Comparison of ENCODE assay signal across 15 cellular contexts in the genomic region with DNA sequence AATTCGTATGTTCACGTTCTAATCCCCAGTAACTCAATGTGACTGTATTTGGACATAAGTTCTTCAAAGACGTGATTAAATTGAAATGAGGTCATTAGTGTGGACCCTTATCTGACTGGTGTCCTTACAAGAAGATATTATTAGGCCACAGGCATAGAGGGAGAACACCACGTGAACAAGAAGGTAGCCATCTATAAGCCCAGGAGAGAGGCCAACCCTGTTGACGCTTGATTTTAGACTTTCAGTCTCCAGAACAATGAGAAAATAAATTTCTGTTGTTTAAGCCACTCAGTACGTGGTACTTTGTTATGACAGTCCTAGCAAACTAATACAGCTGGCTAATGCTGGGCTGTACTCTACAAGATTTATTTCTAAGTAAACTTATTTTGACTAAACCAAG. TPM values are rescaled to one million over a fixed set of nuclear protein-coding genes. Genes with fewer than 3 reads are reported as not detected.
DNase-seq lines count a peak whose midpoint lies in the region; ATAC-seq and TF ChIP-seq lines count a peak whose summit lies in the region.
"Had no signal": no experiment of that assay in that cellular context is flagged by ENCODE, and none has a peak within 500 bp of the region (broad histone marks: within the 10 kb centered on the region; RNA-seq: fewer than 3 reads in every experiment).

No MANE protein-coding gene starts in this region.

- H3K4me1 Mint-ChIP-seq in activated T-cell treated with anti-CD3 and anti-CD28 coated beads, Interleukin-2, amount 50 U/mL, for 72 hours (ENCODE audit: low read depth), result peaks cover 53% of the 10 kb centered on the region
- peaks cover 15 to 17% of the 10 kb centered on the region in 2 donors for H3K4me1 Mint-ChIP-seq in stimulated activated naive B cell treated with anti-CD40 and anti-IgM and Interleukin-4, amounts not matched to agents 10 μg/mL and 1 μg/mL and 100 μg/mL, for 72 hours

- H3K9me3 ChIP-seq in RWPE2 (ENCODE audit: severe bottlenecking) (no peaks in the 10 kb centered on the region), esophagus squamous epithelium (no peaks in the 10 kb centered on the region), neuronal stem cell (replicated peaks in 1 of 2; ENCODE audit: control insufficient read depth in 2 of 2, insufficient read depth in 1 of 2, low read depth in 1 of 2, low read length in 2 of 2) (no peaks in the 10 kb centered on the region)

- H3K36me3 ChIP-seq in RWPE2 (ENCODE audit: low read depth) (peaks cover 21% of the 10 kb centered on the region), esophagus squamous epithelium (peaks cover 0 to 4% (median 0%) of the 10 kb centered on the region in 3 donors), neuronal stem cell (replicated peaks in 1 of 2; ENCODE audit: control insufficient read depth in 2 of 2, insufficient read depth in 2 of 2, low read length in 2 of 2) (peaks cover 0 to 24% of the 10 kb centered on the region in 2 donors)

- H3K79me1 ChIP-seq in neuronal stem cell (ENCODE audit: low read depth, low read length), result no peaks in the 10 kb centered on the region

- H2BK5ac ChIP-seq in neuronal stem cell (ENCODE audit: low read length), result no peak overlapping the region

- no peak overlapping the region for H4K8ac ChIP-seq in neuronal stem cell (ENCODE audit: low read depth, low read length)

- no peak overlapping the region for H3K18ac ChIP-seq in neuronal stem cell (ENCODE audit: low read length)

- intact Hi-C loops in esophagus squamous epithelium (cut with DNase I) (no loop called here), Right ventricle myocardium inferior (cut with DNase I) (loop anchor here (5.0 kb wide), 1 partner anchor 124 kb away; a partner anchor contains a TSS)

- ATAC-seq in activated T-cell treated with anti-CD3 and anti-CD28 coated beads, Interleukin-2, amount 50 U/mL, for 72 hours (replicated peaks in 1 of 2), result no peak
- ATAC-seq in RWPE2 (ENCODE audit: low read depth) (no peak), GM18870 (IDR thresholded peaks at IDR 0.05; ENCODE audit: unreplicated experiment) (no peak), Right ventricle myocardium inferior (no peak)
- no peak for ATAC-seq in stimulated activated naive B cell treated with anti-CD40 and anti-IgM and Interleukin-4, amounts not matched to agents 10 μg/mL and 1 μg/mL and 100 μg/mL, for 72 hours (replicated peaks)

- H3K4ac ChIP-seq in neuronal stem cell (ENCODE audit: low read length), result no peak overlapping the region

- peak overlapping the region; percentile 51 to 71 for H3K4me3 Mint-ChIP-seq in activated T-cell treated with anti-CD3 and anti-CD28 coated beads, Interleukin-2, amount 50 U/mL, for 72 hours
- H3K4me3 Mint-ChIP-seq in stimulated activated naive B cell treated with anti-CD40 and anti-IgM and Interleukin-4, amounts not matched to agents 10 μg/mL and 1 μg/mL and 100 μg/mL, for 72 hours, result peak overlapping the region; percentile 59 to 70

- H4K91ac ChIP-seq in neuronal stem cell (ENCODE audit: low read depth, low read length, poor library complexity), result no peak overlapping the region

- TF ChIP-seq CTCF in RWPE2 (IDR thresholded peaks at IDR 0.05; ENCODE audit: poor library complexity, severe bottlenecking), result no peak
- TF ChIP-seq CTCF in esophagus squamous epithelium (IDR thresholded peaks at IDR 0.05), result no peak

- peaks cover 3% of the 10 kb centered on the region for H3K27me3 Mint-ChIP-seq in activated T-cell treated with anti-CD3 and anti-CD28 coated beads, Interleukin-2, amount 50 U/mL, for 72 hours (ENCODE audit: low read depth)
- H3K27me3 Mint-ChIP-seq in stimulated activated naive B cell treated with anti-CD40 and anti-IgM and Interleukin-4, amounts not matched to agents 10 μg/mL and 1 μg/mL and 100 μg/mL, for 72 hours, result peaks cover 0 to 2% of the 10 kb centered on the region in 2 donors

- WGBS in esophagus squamous epithelium, 2 donors, result 73 to 85% methylated on average over 4 to 6 of the region's 6 CpGs
- no CpG with 5 or more reads among the region's 6 CpGs for WGBS in neuronal stem cell (ENCODE audit: extremely low coverage in 2 of 2, insufficient read length in 2 of 2, insufficient replicate concordance in 1 of 2), 2 donors

- H3K27me3 ChIP-seq in RWPE2 (ENCODE audit: insufficient read depth, poor library complexity, severe bottlenecking), result no peaks in the 10 kb centered on the region
- no peaks in the 10 kb centered on the region for H3K27me3 ChIP-seq in esophagus squamous epithelium
- H3K27me3 ChIP-seq in neuronal stem cell (ENCODE audit: control insufficient read depth in 3 of 3, insufficient read depth in 3 of 3, low read depth in 1 of 3, low read length in 3 of 3), result no peaks in the 10 kb centered on the region

- H3K4me1 ChIP-seq in RWPE2 (ENCODE audit: insufficient read depth, poor library complexity, severe bottlenecking) (no peaks in the 10 kb centered on the region), esophagus squamous epithelium (peaks cover 6 to 20% (median 17%) of the 10 kb centered on the region in 3 donors), neuronal stem cell (ENCODE audit: control insufficient read depth in 2 of 2, insufficient read depth in 1 of 2, low read depth in 1 of 2, low read length in 2 of 2) (no peaks in the 10 kb centered on the region)

- H2BK120ac ChIP-seq in neuronal stem cell (ENCODE audit: low read depth, low read length), result no peak overlapping the region

- DNase-seq in activated T-cell treated with anti-CD3 and anti-CD28 coated beads, Interleukin-2, amount 50 U/mL, for 72 hours, result no peak
- DNase-seq in activated T-cell treated with anti-CD3 and anti-CD28 coated beads for 4 hours (no peak), RWPE2 (ENCODE audit: low spot score) (no peak), esophagus squamous epithelium (lab: John Stamatoyannopoulos, UW) (no peak), neuronal stem cell (ENCODE audit: low spot score) (no peak), Right ventricle myocardium inferior (ENCODE audit: missing footprints) (no peak)
- DNase-seq in stimulated activated naive B cell treated with anti-CD40 and anti-IgM and Interleukin-4, amounts not matched to agents 10 μg/mL and 1 μg/mL and 100 μg/mL, for 72 hours, result no peak
- DNase-seq: HCEC 1CT; hippocampal formation; NCI-H1105 treated with DMSO at 0.1 percent for 48 hours; NCI-H524 treated with DMSO at 0.1 percent for 48 hours; posterior cingulate gyrus; SHP77 treated with DMSO at 0.1 percent for 48 hours; stimulated activated CD4-positive, alpha-beta T cell treated with anti-CD3 and anti-CD28 coated beads, Interleukin-2, amount 100 ng/mL, for 24 hours had no signal

- H2AK5ac ChIP-seq in neuronal stem cell (ENCODE audit: low read depth, low read length), result no peak overlapping the region

- H3K27ac Mint-ChIP-seq in activated T-cell treated with anti-CD3 and anti-CD28 coated beads, Interleukin-2, amount 50 U/mL, for 72 hours, result peak overlapping the region; percentile 50
- peak overlapping the region; percentile 84 for H3K27ac Mint-ChIP-seq in stimulated activated naive B cell treated with anti-CD40 and anti-IgM and Interleukin-4, amounts not matched to agents 10 μg/mL and 1 μg/mL and 100 μg/mL, for 72 hours

- H3K9ac ChIP-seq in neuronal stem cell (ENCODE audit: low read depth, low read length, poor library complexity), result no peak overlapping the region

- no peak overlapping the region for H3K4me3 ChIP-seq in RWPE2 (ENCODE audit: severe bottlenecking)
- no peak overlapping the region for H3K4me3 ChIP-seq in esophagus squamous epithelium
- H3K4me3 ChIP-seq in neuronal stem cell (ENCODE audit: low read length in 2 of 2), result no peak overlapping the region

- H3K14ac ChIP-seq in neuronal stem cell (ENCODE audit: low read length), result no peak overlapping the region

- H3K4me2 ChIP-seq in neuronal stem cell (ENCODE audit: insufficient read depth, low read length, poor library complexity, severe bottlenecking), result no peak overlapping the region

- no peak for TF ChIP-seq POLR2A in esophagus squamous epithelium (IDR thresholded peaks at IDR 0.05)

- peaks cover 3 to 19% of the 10 kb centered on the region in 2 donors for H3K36me3 Mint-ChIP-seq in activated T-cell treated with anti-CD3 and anti-CD28 coated beads, Interleukin-2, amount 50 U/mL, for 72 hours (ENCODE audit: insufficient read depth in 2 of 2)
- H3K36me3 Mint-ChIP-seq in stimulated activated naive B cell treated with anti-CD40 and anti-IgM and Interleukin-4, amounts not matched to agents 10 μg/mL and 1 μg/mL and 100 μg/mL, for 72 hours, result peaks cover 2 to 11% of the 10 kb centered on the region in 2 donors

- H2BK15ac ChIP-seq in neuronal stem cell (ENCODE audit: low read length), result no peak overlapping the region

- H3K9me3 Mint-ChIP-seq in activated T-cell treated with anti-CD3 and anti-CD28 coated beads, Interleukin-2, amount 50 U/mL, for 72 hours, result no peaks in the 10 kb centered on the region
- peaks cover 0 to 2% of the 10 kb centered on the region in 2 donors for H3K9me3 Mint-ChIP-seq in stimulated activated naive B cell treated with anti-CD40 and anti-IgM and Interleukin-4, amounts not matched to agents 10 μg/mL and 1 μg/mL and 100 μg/mL, for 72 hours

- H3K23ac ChIP-seq in neuronal stem cell (ENCODE audit: low read depth, low read length, poor library complexity), result no peak overlapping the region

- no peak overlapping the region for H2BK12ac ChIP-seq in neuronal stem cell (ENCODE audit: low read length)

- H2AFZ ChIP-seq in neuronal stem cell (ENCODE audit: low read length), result no peak overlapping the region

- peak overlapping the region; percentile 52 for H3K27ac ChIP-seq in RWPE2 (ENCODE audit: poor library complexity, severe bottlenecking)
- peak overlapping the region in 3 of 4 donors; percentile 89 to 95 (median 94) for H3K27ac ChIP-seq in esophagus squamous epithelium
- H3K27ac ChIP-seq in neuronal stem cell (replicated peaks; ENCODE audit: low read length), result no peak overlapping the region

RNA-seq across cellular contexts. Expression of a gene that starts 1.5 kb away (rescaled TPM):
- 100 to 1,000 TPM in 1 of 2 donors, 10 to 100 TPM in 1; 66.1 to 117 TPM for total RNA-seq in activated T-cell treated with anti-CD3 and anti-CD28 coated beads, Interleukin-2, amount 50 U/mL, for 72 hours
- 10 to 100 TPM; 34.5 to 50.2 (median 44.6) TPM for total RNA-seq in esophagus squamous epithelium
- polyA plus RNA-seq in neuronal stem cell (2013, experiment 1 of 2), result 54.5 TPM
- 56.3 TPM for polyA plus RNA-seq in neuronal stem cell (2013, experiment 2 of 2)
- total RNA-seq in Right ventricle myocardium inferior, result 60.2 TPM

RNA-seq across cellular contexts. Expression of a gene that starts 26.4 kb away (rescaled TPM):
- under 1 TPM; 0.12 to 0.96 TPM for total RNA-seq in activated T-cell treated with anti-CD3 and anti-CD28 coated beads, Interleukin-2, amount 50 U/mL, for 72 hours
- total RNA-seq in esophagus squamous epithelium, result under 1 TPM in 3 of 4 donors, not detected in 1; 0.09 to 0.75 (median 0.38) TPM
- polyA plus RNA-seq in neuronal stem cell (2013, experiment 1 of 2), result 1.8 TPM
- polyA plus RNA-seq in neuronal stem cell (2013, experiment 2 of 2), result 2.1 TPM
- total RNA-seq in Right ventricle myocardium inferior, result 0.78 TPM
